9 cellular contexts compared by ENCODE assay signal in the genomic region with DNA sequence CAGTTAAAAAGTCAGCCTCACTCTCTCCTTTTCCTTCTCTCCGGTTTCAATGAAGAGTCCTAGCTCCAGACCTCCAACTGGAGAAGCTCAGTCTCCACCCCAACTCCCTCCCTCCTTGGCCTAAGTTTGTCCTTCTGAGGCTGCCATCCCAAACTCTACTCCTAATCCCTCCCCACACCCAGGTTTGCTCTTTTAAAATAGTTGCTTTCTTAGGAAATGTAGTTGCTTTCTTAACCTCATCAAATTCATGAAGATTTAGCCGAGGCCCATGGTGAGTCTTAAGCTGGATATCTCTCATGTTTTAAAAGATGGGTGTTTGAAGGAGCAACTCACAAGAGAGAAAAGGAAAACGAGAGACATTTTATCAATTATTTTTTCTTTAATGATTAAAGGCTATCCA. TPM values are rescaled to one million over a fixed set of nuclear protein-coding genes. Genes with fewer than 3 reads are reported as not detected.
DNase-seq lines count a peak whose midpoint lies in the region; ATAC-seq and TF ChIP-seq lines count a peak whose summit lies in the region.
"Had no signal": no experiment of that assay in that cellular context is flagged by ENCODE, and none has a peak within 500 bp of the region (broad histone marks: within the 10 kb centered on the region; RNA-seq: fewer than 3 reads in every experiment).

No MANE protein-coding gene starts in this region.

- dilution Hi-C loops in IMR-90 (cut with HindIII; ENCODE audit: low sequenced_read_pairs, unreplicated experiment), result no loop called here

- WGBS in IMR-90 (ENCODE audit: extremely low coverage in 2 of 2, insufficient read length in 1 of 2), 2 experiments, result no CpG with 5 or more reads among the region's 3 CpGs
- 65% methylated on average over 3 of the region's 3 CpGs for WGBS in hepatocyte (ENCODE audit: low lambda C conversion rate, missing lambda C conversion rate)

- POLR2A ChIA-PET in CD4-positive, alpha-beta memory T cell (lab: Charles Lee; ENCODE audit: partially characterized antibody), result interaction anchor here (0.7 to 1.8 kb wide), 2 partner anchors 9 to 474 kb away, joined by 3 to 5 read pairs; no protein-coding TSS in a partner anchor
- POLR2A ChIA-PET in IMR-90 (lab: Charles Lee; ENCODE audit: unreplicated experiment), result no interaction called here

- H4K5ac ChIP-seq in IMR-90 (ENCODE audit: low read depth, low read length), result peak overlapping the region; percentile 44; the same call in 1 of the 2 replicates

- peak overlapping the region; percentile 95 to 100 (median 99) for H3K27ac Mint-ChIP-seq in CD4-positive, alpha-beta memory T cell
- peak overlapping the region; percentile 87 for H3K27ac Mint-ChIP-seq in activated naive CD4-positive, alpha-beta T cell treated with anti-CD3 and anti-CD28 coated beads, Interleukin-2, amount 50 U/mL, for 24 hours
- H3K27ac Mint-ChIP-seq in stimulated activated naive B cell treated with anti-CD40 and anti-IgM and Interleukin-4, amounts not matched to agents 10 μg/mL and 1 μg/mL and 100 μg/mL, for 72 hours, result peak overlapping the region; percentile 82

- intact Hi-C loops in CD4-positive, alpha-beta memory T cell (cut with micrococcal nuclease), result loop anchor here (2.0 kb wide), 2 partner anchors 307 to 475 kb away; partner anchors contain the start of genes KANSL1L and RPE
- intact Hi-C loops in IMR-90 (cut with micrococcal nuclease), result no loop called here

- no peak for TF ChIP-seq RAD21 in IMR-90 (IDR thresholded peaks at IDR 0.05; ENCODE audit: low read length)

- H3K9me1 ChIP-seq in IMR-90 (ENCODE audit: insufficient read depth, low read length), result no peaks in the 10 kb centered on the region

- H2BK20ac ChIP-seq in IMR-90 (ENCODE audit: low read depth, low read length), result no peak overlapping the region

- no peaks in the 10 kb centered on the region for H3K9me2 ChIP-seq in hepatocyte (replicated peaks; ENCODE audit: insufficient read depth)

- H3K9me3 ChIP-seq in CD4-positive, alpha-beta memory T cell (ENCODE audit: control insufficient read depth in 1 of 2, low read length in 2 of 2), result no peaks in the 10 kb centered on the region
- H3K9me3 ChIP-seq in IMR-90 (ENCODE audit: control insufficient read depth, insufficient read depth, low read length) (no peaks in the 10 kb centered on the region), hepatocyte (ENCODE audit: low read depth) (no peaks in the 10 kb centered on the region)
- H3K9me3 ChIP-seq: pancreas had no signal

- BruUV-seq in IMR-90 (replicated peaks; lab: Mats Ljungman, UMichigan), result no TSS peak

- no peak for TF ChIP-seq POLR2A in IMR-90 (IDR thresholded peaks at IDR 0.05; ENCODE audit: low read depth, low read length)

- CTCF ChIA-PET in CD4-positive, alpha-beta memory T cell (lab: Charles Lee; ENCODE audit: partially characterized antibody), result no interaction called here
- CTCF ChIA-PET in IMR-90 (lab: Yijun Ruan, JAX), result interaction anchor here (0.6 kb wide), 1 partner anchor 671 kb away, joined by 3 read pairs; no protein-coding TSS in a partner anchor

- no peak overlapping the region for H3K56ac ChIP-seq in IMR-90 (ENCODE audit: extremely low read depth, insufficient read depth, low read length)

- H2BK120ac ChIP-seq in IMR-90 (ENCODE audit: low read depth, low read length), result no peak overlapping the region

- H2AK5ac ChIP-seq in IMR-90 (ENCODE audit: low read depth, low read length), result no peak overlapping the region

- H3K14ac ChIP-seq in IMR-90 (replicated peaks; ENCODE audit: low read depth, low read length), result peak overlapping the region; percentile 48; the same call in 1 of the 2 replicates

- H3K9me3 Mint-ChIP-seq in CD4-positive, alpha-beta memory T cell, result peaks cover 0 to 2% (median 0%) of the 10 kb centered on the region in 8 donors
- no peaks in the 10 kb centered on the region for H3K9me3 Mint-ChIP-seq in activated naive CD4-positive, alpha-beta T cell treated with anti-CD3 and anti-CD28 coated beads, Interleukin-2, amount 50 U/mL, for 24 hours
- H3K9me3 Mint-ChIP-seq in stimulated activated naive B cell treated with anti-CD40 and anti-IgM and Interleukin-4, amounts not matched to agents 10 μg/mL and 1 μg/mL and 100 μg/mL, for 72 hours, result no peaks in the 10 kb centered on the region

- peaks cover 4% of the 10 kb centered on the region for H3K36me3 ChIP-seq in CD4-positive, alpha-beta memory T cell (ENCODE audit: insufficient read depth, low read length)
- H3K36me3 ChIP-seq in IMR-90 (ENCODE audit: control insufficient read depth, insufficient read depth, low read length) (no peaks in the 10 kb centered on the region), hepatocyte (replicated peaks; ENCODE audit: insufficient read depth, low read depth) (no peaks in the 10 kb centered on the region)
- H3K36me3 ChIP-seq: pancreas had no signal

- no peaks in the 10 kb centered on the region for H3K27me3 ChIP-seq in CD4-positive, alpha-beta memory T cell (ENCODE audit: insufficient read depth, low read length)
- no peaks in the 10 kb centered on the region for H3K27me3 ChIP-seq in IMR-90 (ENCODE audit: control insufficient read depth, insufficient read depth, low read length)
- no peaks in the 10 kb centered on the region for H3K27me3 ChIP-seq in hepatocyte
- H3K27me3 ChIP-seq: pancreas had no signal

- no peak overlapping the region for H2BK15ac ChIP-seq in IMR-90 (ENCODE audit: low read depth, low read length)

- peak overlapping the region; percentile 25; the same call in 1 of the 2 replicates for H3K9ac ChIP-seq in IMR-90 (ENCODE audit: low read depth, low read length)

- H3K4me1 ChIP-seq in CD4-positive, alpha-beta memory T cell (ENCODE audit: insufficient read depth, low read length), result peaks cover 44% of the 10 kb centered on the region
- H3K4me1 ChIP-seq in IMR-90 (ENCODE audit: control insufficient read depth, insufficient read depth, low read length) (no peaks in the 10 kb centered on the region), hepatocyte (ENCODE audit: insufficient read depth) (peaks cover 7% of the 10 kb centered on the region)

- peak overlapping the region; percentile 29 for H2BK5ac ChIP-seq in IMR-90 (ENCODE audit: low read depth, low read length, poor library complexity, severe bottlenecking)

- H3K4ac ChIP-seq in IMR-90 (ENCODE audit: low read depth, low read length), result peak overlapping the region; percentile 40

- no peak overlapping the region for H2AK9ac ChIP-seq in IMR-90 (replicated peaks; ENCODE audit: low read depth, low read length, poor library complexity)

- no peaks in the 10 kb centered on the region for H3K27me3 Mint-ChIP-seq in CD4-positive, alpha-beta memory T cell
- H3K27me3 Mint-ChIP-seq in activated naive CD4-positive, alpha-beta T cell treated with anti-CD3 and anti-CD28 coated beads, Interleukin-2, amount 50 U/mL, for 24 hours, result no peaks in the 10 kb centered on the region
- no peaks in the 10 kb centered on the region for H3K27me3 Mint-ChIP-seq in stimulated activated naive B cell treated with anti-CD40 and anti-IgM and Interleukin-4, amounts not matched to agents 10 μg/mL and 1 μg/mL and 100 μg/mL, for 72 hours

- TF ChIP-seq CTCF in IMR-90 (conservative IDR thresholded peaks at IDR 0.05; ENCODE audit: low read depth, low read length) (no peak), hepatocyte (IDR thresholded peaks at IDR 0.05; ENCODE audit: poor library complexity) (no peak)

- H4K20me1 ChIP-seq in IMR-90 (ENCODE audit: insufficient read depth, low read length) (no peaks in the 10 kb centered on the region), hepatocyte (ENCODE audit: insufficient read depth, poor library complexity, severe bottlenecking) (no peaks in the 10 kb centered on the region)

- peak overlapping the region; percentile 7 to 92; a peak in 3 of 4 replicates for H4K8ac ChIP-seq in IMR-90 (ENCODE audit: low read depth in 2 of 2, low read length in 2 of 2)

- peak overlapping the region; percentile 87 for H3K27ac ChIP-seq in CD4-positive, alpha-beta memory T cell (ENCODE audit: low read depth, low read length)
- H3K27ac ChIP-seq in IMR-90 (ENCODE audit: insufficient read depth, low read length) (no peak overlapping the region), hepatocyte (no peak overlapping the region)

- H4K91ac ChIP-seq in IMR-90 (ENCODE audit: insufficient read depth, low read depth, low read length), result no peak overlapping the region

- no peak overlapping the region for H3K23ac ChIP-seq in IMR-90 (ENCODE audit: low read depth, low read length)

- H3K4me3 ChIP-seq in CD4-positive, alpha-beta memory T cell (ENCODE audit: low read length in 2 of 2), result peak overlapping the region; percentile 74 to 82
- H3K4me3 ChIP-seq in IMR-90 (ENCODE audit: insufficient read depth, low read depth, low read length) (peak overlapping the region; percentile 48), hepatocyte (no peak overlapping the region)

- peaks cover 8 to 23% of the 10 kb centered on the region in 2 donors for H3K36me3 Mint-ChIP-seq in CD4-positive, alpha-beta memory T cell
- H3K36me3 Mint-ChIP-seq in activated naive CD4-positive, alpha-beta T cell treated with anti-CD3 and anti-CD28 coated beads, Interleukin-2, amount 50 U/mL, for 24 hours, result no peaks in the 10 kb centered on the region
- no peaks in the 10 kb centered on the region for H3K36me3 Mint-ChIP-seq in stimulated activated naive B cell treated with anti-CD40 and anti-IgM and Interleukin-4, amounts not matched to agents 10 μg/mL and 1 μg/mL and 100 μg/mL, for 72 hours

- H2AFZ ChIP-seq in IMR-90 (replicated peaks; ENCODE audit: low read length, poor library complexity), result peak overlapping the region; percentile 84
- peak overlapping the region; percentile 60 for H2AFZ ChIP-seq in hepatocyte

- ATAC-seq in IMR-90 (ENCODE audit: low read depth), result peak; percentile 38
- no peak for ATAC-seq in stimulated activated naive B cell treated with anti-CD40 and anti-IgM and Interleukin-4, amounts not matched to agents 10 μg/mL and 1 μg/mL and 100 μg/mL, for 72 hours (replicated peaks)

- peak in 2 of 5 donors; percentile 5 to 15 for DNase-seq in CD4-positive, alpha-beta memory T cell
- DNase-seq in IMR-90 (peak; percentile 64), hepatocyte (ENCODE audit: low spot score) (peak; percentile 8), NCI-H2171 (lab: John Stamatoyannopoulos, UW) (no peak), GM19238 (ENCODE audit: insufficient read length, low spot score) (no peak)
- DNase-seq in stimulated activated naive B cell treated with anti-CD40 and anti-IgM and Interleukin-4, amounts not matched to agents 10 μg/mL and 1 μg/mL and 100 μg/mL, for 72 hours, result no peak
- no peak for DNase-seq in activated CD4-positive, CD25-positive, alpha-beta regulatory T cell treated with anti-CD3 and anti-CD28 coated beads, Interleukin-2, amount 50 U/mL, for 72 hours
- DNase-seq: pancreas had no signal

- peak overlapping the region; percentile 61; the same call in 1 of the 2 replicates for H3K4me2 ChIP-seq in IMR-90 (ENCODE audit: low read depth, low read length)
- H3K4me2 ChIP-seq in hepatocyte, result peak overlapping the region; percentile 74

- peak overlapping the region; percentile 99 to 100 (median 100) for H3K4me3 Mint-ChIP-seq in CD4-positive, alpha-beta memory T cell
- H3K4me3 Mint-ChIP-seq in activated naive CD4-positive, alpha-beta T cell treated with anti-CD3 and anti-CD28 coated beads, Interleukin-2, amount 50 U/mL, for 24 hours, result peak overlapping the region; percentile 100
- H3K4me3 Mint-ChIP-seq in stimulated activated naive B cell treated with anti-CD40 and anti-IgM and Interleukin-4, amounts not matched to agents 10 μg/mL and 1 μg/mL and 100 μg/mL, for 72 hours, result peak overlapping the region; percentile 91 to 95

- peaks cover 19% of the 10 kb centered on the region for H3K79me2 ChIP-seq in hepatocyte

- peaks cover 4 to 14% of the 10 kb centered on the region in 2 experiments for H3K79me1 ChIP-seq in IMR-90 (ENCODE audit: low read depth in 1 of 2, low read length in 2 of 2)

- H3K4me1 Mint-ChIP-seq in CD4-positive, alpha-beta memory T cell, result peaks cover 42 to 73% (median 60%) of the 10 kb centered on the region in 4 donors
- H3K4me1 Mint-ChIP-seq in activated naive CD4-positive, alpha-beta T cell treated with anti-CD3 and anti-CD28 coated beads, Interleukin-2, amount 50 U/mL, for 24 hours, result peaks cover 67% of the 10 kb centered on the region
- peaks cover 15 to 21% of the 10 kb centered on the region in 2 donors for H3K4me1 Mint-ChIP-seq in stimulated activated naive B cell treated with anti-CD40 and anti-IgM and Interleukin-4, amounts not matched to agents 10 μg/mL and 1 μg/mL and 100 μg/mL, for 72 hours

- in situ Hi-C loops in IMR-90 (cut with MboI; ENCODE audit: low sequenced_read_pairs), result no loop called here

- no peak overlapping the region; the same call in 1 of the 2 replicates for H3K18ac ChIP-seq in IMR-90 (ENCODE audit: low read depth, low read length)

RNA-seq across cellular contexts. Expression of gene LANCL1, which starts 0.9 kb away (rescaled TPM):
- 10 to 100 TPM; 30.2 to 32.8 TPM for total RNA-seq in CD4-positive, alpha-beta memory T cell
- 10 to 100 TPM; 25.0 to 28.5 TPM for polyA plus RNA-seq in CD4-positive, alpha-beta memory T cell
- total RNA-seq in IMR-90 (2012; rRNA removed) (46.4 and 53.8 TPM in 2 replicates), hepatocyte (40.2 and 43.7 TPM in 2 replicates)
- polyA plus RNA-seq in IMR-90 (2012; rRNA removed) (24.6 and 29.7 TPM in 2 replicates), hepatocyte (13.5 and 22.7 TPM in 2 replicates)
- polyA plus RNA-seq in IMR-90 (2012; cell fraction: cytosol; rRNA removed), result 13.5 and 24.5 TPM in 2 replicates
- 9.6 and 43.0 TPM in 2 replicates for polyA plus RNA-seq in IMR-90 (2012; cell fraction: nucleus; rRNA removed; ENCODE audit: low replicate concordance)

Comparison
In these comparisons a context has a peak if more than half of its experiments do, and no peak if none do; other contexts are left out.
1. DNase-seq: peak in IMR-90 (single experiment) and hepatocyte (single experiment); none in stimulated activated naive B cell treated with anti-CD40 and anti-IgM and Interleukin-4, amounts not matched to agents 10 μg/mL and 1 μg/mL and 100 μg/mL, for 72 hours (single experiment), NCI-H2171 (single experiment), GM19238 (single experiment) and activated CD4-positive, CD25-positive, alpha-beta regulatory T cell treated with anti-CD3 and anti-CD28 coated beads, Interleukin-2, amount 50 U/mL, for 72 hours (single experiment).
2. Peak in every context shown above with its lines, with median percentiles within 50 percentile points of each other: H3K27ac Mint-ChIP-seq and H3K4me3 Mint-ChIP-seq.